Comparison of ENCODE assay signal across 8 cellular contexts in genomic region chr19:9323919-9324583, GRCh38. TPM values are rescaled to one million over a fixed set of nuclear protein-coding genes. Genes with fewer than 3 reads are reported as not detected.
DNase-seq lines count a peak whose midpoint lies in the region; ATAC-seq and TF ChIP-seq lines count a peak whose summit lies in the region.

TSS of gene ZNF559 (plus strand) at chr19:9324179. CDS start at chr19:9338550, 14,371 bp downstream.

- H3K27me3 Mint-ChIP-seq in CD14-positive monocyte (ENCODE audit: low read depth in 3 of 3), result peaks cover 0 to 3% (median 2%) of the 10 kb centered on the region in 3 donors
- H3K27me3 Mint-ChIP-seq in dendritic cell treated with granulocyte-macrophage colony-stimulating factor and Interleukin-4, amounts not matched to agents 40 ng/mL and 50 ng/mL, for 4 days, result peaks cover 1% of the 10 kb centered on the region

- no peak for TF ChIP-seq RAD21 in liver (IDR thresholded peaks at IDR 0.05)

- H3K27me3 ChIP-seq in liver (ENCODE audit: control insufficient read depth in 4 of 4, insufficient read depth in 4 of 4, low read length in 3 of 4), result no peaks in the 10 kb centered on the region

- peaks cover 17 to 40% of the 10 kb centered on the region in 2 donors for H3K36me3 Mint-ChIP-seq in CD14-positive monocyte
- H3K36me3 Mint-ChIP-seq in dendritic cell treated with granulocyte-macrophage colony-stimulating factor and Interleukin-4, amounts not matched to agents 40 ng/mL and 50 ng/mL, for 4 days (ENCODE audit: low read depth), result peaks cover 67% of the 10 kb centered on the region

- DNase-seq in CD14-positive monocyte (ENCODE audit: low spot score), result peak; percentile 94
- peak; percentile 79 for DNase-seq in NCI-H526 treated with DMSO at 0.1 percent for 48 hours (lab: John Stamatoyannopoulos, UW)
- peak; percentile 97 for DNase-seq in activated CD4-positive, alpha-beta T cell treated with anti-CD3 and anti-CD28 coated beads, Interleukin-2, amount 50 U/mL, for 1 hour
- DNase-seq in stimulated activated CD4-positive, alpha-beta T cell treated with anti-CD3 and anti-CD28 coated beads, Interleukin-4, amount 100 ng/mL, for 1 hour, result peak; percentile 96

- 1% methylated on average over 48 of the region's 48 CpGs for WGBS in liver

- intact Hi-C loops in CD14-positive monocyte (cut with micrococcal nuclease), result loop anchor here (1.0 to 10.0 kb wide), 5 partner anchors 15 to 492 kb away; partner anchors contain the start of genes ZNF699 (in 2 of the 2), MBD3L1 (in 1 of the 2), ZNF266 (in 1 of the 2) and ZNF558 (in 1 of the 2)
- intact Hi-C loops in dendritic cell treated with granulocyte-macrophage colony-stimulating factor and Interleukin-4, amounts not matched to agents 40 ng/mL and 50 ng/mL, for 4 days (cut with micrococcal nuclease), result loop anchor here (1.0 kb wide), 1 partner anchor 15 kb away; the partner anchor contains the start of gene ZNF699

- ATAC-seq in GM19328 (IDR thresholded peaks at IDR 0.05; ENCODE audit: unreplicated experiment), result peak; percentile 82
- ATAC-seq in HG03469 (IDR thresholded peaks at IDR 0.05; ENCODE audit: unreplicated experiment), result peak; percentile 74

- peak within 1 kb of the TSS; percentile 89 to 96 (median 94) for H3K27ac Mint-ChIP-seq in CD14-positive monocyte
- peak within 1 kb of the TSS; percentile 92 for H3K27ac Mint-ChIP-seq in dendritic cell treated with granulocyte-macrophage colony-stimulating factor and Interleukin-4, amounts not matched to agents 40 ng/mL and 50 ng/mL, for 4 days

- H3K4me1 ChIP-seq in liver (ENCODE audit: control insufficient read depth in 4 of 4, insufficient read depth in 4 of 4, low read length in 3 of 4), result peaks cover 0 to 12% (median 5%) of the 10 kb centered on the region in 4 donors

- peaks cover 24 to 86% (median 59%) of the 10 kb centered on the region in 7 donors for H3K9me3 Mint-ChIP-seq in CD14-positive monocyte
- H3K9me3 Mint-ChIP-seq in dendritic cell treated with granulocyte-macrophage colony-stimulating factor and Interleukin-4, amounts not matched to agents 40 ng/mL and 50 ng/mL, for 4 days, result peaks cover 62% of the 10 kb centered on the region

- H3K36me3 ChIP-seq in liver (ENCODE audit: control insufficient read depth in 4 of 4, insufficient read depth in 3 of 4, low read depth in 1 of 4, low read length in 3 of 4), result peaks cover 0 to 10% (median 2%) of the 10 kb centered on the region in 4 donors

- peak; percentile 37 for TF ChIP-seq CTCF in CD14-positive monocyte (IDR thresholded peaks at IDR 0.05)
- peak; percentile 35 for TF ChIP-seq CTCF in liver (IDR thresholded peaks at IDR 0.05; ENCODE audit: low read depth, low read length, missing input control)

- H3K9ac ChIP-seq in liver (ENCODE audit: low read depth in 1 of 2, low read length in 2 of 2), result peak within 1 kb of the TSS; percentile 28 to 60

- peak within 1 kb of the TSS; percentile 92 to 98 for H3K4me3 Mint-ChIP-seq in CD14-positive monocyte
- peak within 1 kb of the TSS; percentile 93 for H3K4me3 Mint-ChIP-seq in dendritic cell treated with granulocyte-macrophage colony-stimulating factor and Interleukin-4, amounts not matched to agents 40 ng/mL and 50 ng/mL, for 4 days

- H3K9me3 ChIP-seq in liver (ENCODE audit: control insufficient read depth in 4 of 4, low read length in 3 of 4), result peaks cover 8 to 23% (median 11%) of the 10 kb centered on the region in 4 donors

- H3K27ac ChIP-seq in liver (ENCODE audit: low read depth in 1 of 2, low read length in 2 of 2), result peak within 1 kb of the TSS; percentile 76 to 87

- H3K4me3 ChIP-seq in liver (ENCODE audit: low read depth in 1 of 3, low read length in 3 of 3), result peak within 1 kb of the TSS; percentile 86 to 95 (median 94)

- H3K4me1 Mint-ChIP-seq in CD14-positive monocyte, result peaks cover 10% of the 10 kb centered on the region
- peaks cover 17% of the 10 kb centered on the region for H3K4me1 Mint-ChIP-seq in dendritic cell treated with granulocyte-macrophage colony-stimulating factor and Interleukin-4, amounts not matched to agents 40 ng/mL and 50 ng/mL, for 4 days (ENCODE audit: low read depth)

TF ChIP-seq in liver, 16 proteins besides CTCF, POLR2A, EP300 and RAD21:
- TF ChIP-seq EGR1 (IDR thresholded peaks at IDR 0.05; ENCODE audit: low read depth in 2 of 2) (peak in 1 of 2 donors; percentile 18), GABPA (IDR thresholded peaks at IDR 0.05 in 1 of 2, conservative IDR thresholded peaks at IDR 0.05 in 1 of 2) (peak in 1 of 2 donors; percentile 70), YY1 (IDR thresholded peaks at IDR 0.05) (peak; percentile 98), HNF4G (IDR thresholded peaks at IDR 0.05) (no peak), ZBTB33 (IDR thresholded peaks at IDR 0.05) (peak; percentile 98)
TF ChIP-seq in liver: peak in this region for 4.

RNA-seq across cellular contexts. Expression of gene ZNF559, which starts in this region (rescaled TPM):
- polyA plus RNA-seq in CD14-positive monocyte, result 10 to 100 TPM in 1 of 2 donors, 1 to 10 TPM in 1; 9.1 to 16.0 TPM
- 1 to 10 TPM; 2.6 to 6.2 TPM for total RNA-seq in liver
- polyA plus RNA-seq in liver, result 1 to 10 TPM; 3.1 to 4.1 TPM

Comparison
In these comparisons a context has a peak if more than half of its experiments do, and no peak if none do; other contexts are left out.
1. Peak in every context shown above with its lines: DNase-seq, ATAC-seq, H3K4me3 ChIP-seq and H3K27ac ChIP-seq.